2 cellular contexts compared by ENCODE assay signal in the genomic region with DNA sequence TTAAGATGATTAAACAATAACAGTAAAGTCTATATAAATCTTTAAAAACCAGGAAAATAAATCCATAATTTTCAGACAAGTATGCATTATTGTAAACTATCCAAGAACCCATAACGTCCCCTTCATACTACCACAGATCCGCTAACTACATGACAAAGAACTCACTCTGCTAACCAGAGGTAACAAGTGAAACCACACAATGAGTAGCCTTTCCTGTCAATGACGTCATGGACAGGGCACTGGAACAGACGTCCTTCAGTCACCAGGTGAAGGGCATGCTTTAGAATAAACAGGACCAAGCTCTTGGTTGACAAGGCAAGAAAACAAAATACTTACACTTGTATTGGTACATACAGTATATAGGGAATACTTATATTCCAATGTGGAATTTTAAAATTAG.
TF ChIP-seq lines count a peak whose summit lies in the region.

No MANE protein-coding gene starts in this region.

TF ChIP-seq in IMR-90, 13 proteins besides CTCF, POLR2A, EP300 and RAD21:
- TF ChIP-seq, protein P1, sequence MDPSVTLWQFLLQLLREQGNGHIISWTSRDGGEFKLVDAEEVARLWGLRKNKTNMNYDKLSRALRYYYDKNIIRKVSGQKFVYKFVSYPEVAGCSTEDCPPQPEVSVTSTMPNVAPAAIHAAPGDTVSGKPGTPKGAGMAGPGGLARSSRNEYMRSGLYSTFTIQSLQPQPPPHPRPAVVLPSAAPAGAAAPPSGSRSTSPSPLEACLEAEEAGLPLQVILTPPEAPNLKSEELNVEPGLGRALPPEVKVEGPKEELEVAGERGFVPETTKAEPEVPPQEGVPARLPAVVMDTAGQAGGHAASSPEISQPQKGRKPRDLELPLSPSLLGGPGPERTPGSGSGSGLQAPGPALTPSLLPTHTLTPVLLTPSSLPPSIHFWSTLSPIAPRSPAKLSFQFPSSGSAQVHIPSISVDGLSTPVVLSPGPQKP (IDR thresholded peaks at IDR 0.05; ENCODE audit: borderline replicate concordance, low read depth, low read length), result no peak
- TF ChIP-seq MAZ (IDR thresholded peaks at IDR 0.05; ENCODE audit: borderline replicate concordance, low read depth, low read length), result no peak
- TF ChIP-seq NFE2L2 (IDR thresholded peaks at IDR 0.05; ENCODE audit: low read depth, low read length), result no peak
- TF ChIP-seq FOS (IDR thresholded peaks at IDR 0.05; ENCODE audit: low read depth, low read length), result no peak
- TF ChIP-seq SMC3 (IDR thresholded peaks at IDR 0.05; ENCODE audit: low read depth, low read length), result no peak
- TF ChIP-seq BHLHE40 (IDR thresholded peaks at IDR 0.05; ENCODE audit: low read depth, low read length), result no peak
- TF ChIP-seq, protein P2, sequence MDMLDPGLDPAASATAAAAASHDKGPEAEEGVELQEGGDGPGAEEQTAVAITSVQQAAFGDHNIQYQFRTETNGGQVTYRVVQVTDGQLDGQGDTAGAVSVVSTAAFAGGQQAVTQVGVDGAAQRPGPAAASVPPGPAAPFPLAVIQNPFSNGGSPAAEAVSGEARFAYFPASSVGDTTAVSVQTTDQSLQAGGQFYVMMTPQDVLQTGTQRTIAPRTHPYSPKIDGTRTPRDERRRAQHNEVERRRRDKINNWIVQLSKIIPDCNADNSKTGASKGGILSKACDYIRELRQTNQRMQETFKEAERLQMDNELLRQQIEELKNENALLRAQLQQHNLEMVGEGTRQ (IDR thresholded peaks at IDR 0.05; ENCODE audit: low read depth, low read length), result no peak
- TF ChIP-seq MAFK (IDR thresholded peaks at IDR 0.05; ENCODE audit: low read depth, low read length), result no peak
- no peak for TF ChIP-seq MXI1 (IDR thresholded peaks at IDR 0.05; ENCODE audit: borderline replicate concordance, low read depth, low read length)
- TF ChIP-seq RFX5 (IDR thresholded peaks at IDR 0.05; ENCODE audit: low read depth, low read length), result no peak
TF ChIP-seq in IMR-90: peak in this region for 0.

TF ChIP-seq in WTC11, 78 proteins besides CTCF, POLR2A, EP300 and RAD21:
- TF ChIP-seq, protein P3, sequence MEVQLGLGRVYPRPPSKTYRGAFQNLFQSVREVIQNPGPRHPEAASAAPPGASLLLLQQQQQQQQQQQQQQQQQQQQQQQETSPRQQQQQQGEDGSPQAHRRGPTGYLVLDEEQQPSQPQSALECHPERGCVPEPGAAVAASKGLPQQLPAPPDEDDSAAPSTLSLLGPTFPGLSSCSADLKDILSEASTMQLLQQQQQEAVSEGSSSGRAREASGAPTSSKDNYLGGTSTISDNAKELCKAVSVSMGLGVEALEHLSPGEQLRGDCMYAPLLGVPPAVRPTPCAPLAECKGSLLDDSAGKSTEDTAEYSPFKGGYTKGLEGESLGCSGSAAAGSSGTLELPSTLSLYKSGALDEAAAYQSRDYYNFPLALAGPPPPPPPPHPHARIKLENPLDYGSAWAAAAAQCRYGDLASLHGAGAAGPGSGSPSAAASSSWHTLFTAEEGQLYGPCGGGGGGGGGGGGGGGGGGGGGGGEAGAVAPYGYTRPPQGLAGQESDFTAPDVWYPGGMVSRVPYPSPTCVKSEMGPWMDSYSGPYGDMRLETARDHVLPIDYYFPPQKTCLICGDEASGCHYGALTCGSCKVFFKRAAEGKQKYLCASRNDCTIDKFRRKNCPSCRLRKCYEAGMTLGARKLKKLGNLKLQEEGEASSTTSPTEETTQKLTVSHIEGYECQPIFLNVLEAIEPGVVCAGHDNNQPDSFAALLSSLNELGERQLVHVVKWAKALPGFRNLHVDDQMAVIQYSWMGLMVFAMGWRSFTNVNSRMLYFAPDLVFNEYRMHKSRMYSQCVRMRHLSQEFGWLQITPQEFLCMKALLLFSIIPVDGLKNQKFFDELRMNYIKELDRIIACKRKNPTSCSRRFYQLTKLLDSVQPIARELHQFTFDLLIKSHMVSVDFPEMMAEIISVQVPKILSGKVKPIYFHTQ (CRISPR knock-in tag; IDR thresholded peaks at IDR 0.05), result no peak
- TF ChIP-seq FOXK1 (CRISPR knock-in tag; IDR thresholded peaks at IDR 0.05) (no peak), NR3C1 (CRISPR knock-in tag; conservative IDR thresholded peaks at IDR 0.05; ENCODE audit: low read depth) (no peak)
